Comparison of ENCODE assay signal across 8 cellular contexts in genomic region chr4:150964754-150965153, GRCh38.
"Had no signal": no experiment of that assay in that cellular context is flagged by ENCODE, and none has a peak within 500 bp of the region (broad histone marks: within the 10 kb centered on the region; RNA-seq: fewer than 3 reads in every experiment).

No MANE protein-coding gene starts in this region.

- H2AFZ ChIP-seq: GM23338 had no signal

- H3K27ac ChIP-seq: KMS-11 had no signal

- H3K27ac Mint-ChIP-seq: GM23338, H9 had no signal

- ATAC-seq: GM23338 had no signal

- H3K4me2 ChIP-seq: GM23338, KMS-11 had no signal

- H3K4me3 ChIP-seq: GM23338 had no signal

- FAIRE-seq: H1, H54, HTR-8/SVneo had no signal

- H3K4me3 Mint-ChIP-seq: GM23338, H9 had no signal

- DNase-seq: H9, HCEC 1CT, KBM-7 had no signal

- H3K9ac ChIP-seq: KMS-11 had no signal
